Comparison of ENCODE assay signal across 8 cellular contexts in genomic region chr10:52488606-52489485, GRCh38.
A peak's percentile ranks its signal among the peaks of the same experiment; 100 is the strongest.
DNase-seq lines count a peak whose midpoint lies in the region; ATAC-seq, FAIRE-seq and TF ChIP-seq lines count a peak whose summit lies in the region.

No MANE protein-coding gene starts in this region.

- POLR2A ChIA-PET in HEK293T (lab: Yijun Ruan, JAX), result interaction anchor here (1.2 kb wide), 1 partner anchor 175 kb away, joined by 4 read pairs; the partner anchor contains the start of gene DKK1
- POLR2A ChIA-PET in naive thymus-derived CD8-positive, alpha-beta T cell (lab: Charles Lee), result no interaction called here

- dilution Hi-C loops in keratinocyte (cut with MboI; ENCODE audit: extremely low pct_ligation_motif_present, low sequenced_read_pairs), result no loop called here

- CTCF ChIA-PET in HEK293T (lab: Yijun Ruan, JAX), result interaction anchor here (0.6 to 5.7 kb wide), 12 partner anchors 8 to 1000 kb away, joined by 3 to 53 read pairs (median 3); partner anchors contain the start of gene DKK1

- no peaks in the 10 kb centered on the region for H3K36me3 Mint-ChIP-seq in naive thymus-derived CD8-positive, alpha-beta T cell

- FAIRE-seq in keratinocyte (lab: Jason Lieb, UNC), result no peak

- no peaks in the 10 kb centered on the region for H3K27me3 Mint-ChIP-seq in naive thymus-derived CD8-positive, alpha-beta T cell

- no peaks in the 10 kb centered on the region for H4K20me1 ChIP-seq in keratinocyte (ENCODE audit: control insufficient read depth, extremely low read depth, insufficient read depth, low read length)

- H3K9me1 ChIP-seq in keratinocyte (ENCODE audit: control insufficient read depth, extremely low read depth, insufficient read depth, low read length), result no peaks in the 10 kb centered on the region

- no peak overlapping the region for H3K4me3 ChIP-seq in adipocyte (ENCODE audit: low read length)
- no peak overlapping the region for H3K4me3 ChIP-seq in keratinocyte (ENCODE audit: control insufficient read depth in 2 of 3, extremely low read depth in 1 of 3, insufficient read depth in 2 of 3, low read depth in 1 of 3, low read length in 3 of 3)

- H2AFZ ChIP-seq in keratinocyte (ENCODE audit: control insufficient read depth, low read length), result peak overlapping the region; percentile 53

- no peaks in the 10 kb centered on the region for H3K27me3 ChIP-seq in adipocyte (replicated peaks; ENCODE audit: control insufficient read depth, insufficient read depth, low read length)
- H3K27me3 ChIP-seq in keratinocyte (ENCODE audit: control insufficient read depth, extremely low read depth, insufficient read depth, low read length), result no peaks in the 10 kb centered on the region

- H3K4me1 ChIP-seq in adipocyte (ENCODE audit: control insufficient read depth, insufficient read depth, low read length) (peaks cover 65% of the 10 kb centered on the region), keratinocyte (ENCODE audit: control insufficient read depth, extremely low read depth, insufficient read depth, low read length) (peaks cover 34% of the 10 kb centered on the region)

- H3K4me1 Mint-ChIP-seq in naive thymus-derived CD8-positive, alpha-beta T cell, result no peaks in the 10 kb centered on the region

- H3K79me2 ChIP-seq in keratinocyte (ENCODE audit: control insufficient read depth, insufficient read depth, low read length), result no peaks in the 10 kb centered on the region

- ATAC-seq in GM21381 (IDR thresholded peaks at IDR 0.05; ENCODE audit: unreplicated experiment), result no peak
- no peak for ATAC-seq in naive thymus-derived CD8-positive, alpha-beta T cell

- H3K9me3 Mint-ChIP-seq in naive thymus-derived CD8-positive, alpha-beta T cell, result peaks cover 0 to 1% (median 0%) of the 10 kb centered on the region in 9 donors

- no peak overlapping the region for H3K4me3 Mint-ChIP-seq in naive thymus-derived CD8-positive, alpha-beta T cell

- H3K9me3 ChIP-seq in adipocyte (ENCODE audit: control insufficient read depth, low read length) (no peaks in the 10 kb centered on the region), keratinocyte (ENCODE audit: control insufficient read depth, low read depth, low read length) (no peaks in the 10 kb centered on the region)

- H3K4me2 ChIP-seq in keratinocyte (ENCODE audit: control insufficient read depth, extremely low read depth, insufficient read depth, low read depth, low read length), result peak overlapping the region; percentile 40

- peak overlapping the region; percentile 93 for H3K27ac ChIP-seq in keratinocyte (ENCODE audit: control insufficient read depth, insufficient read depth, low read length)

- no peaks in the 10 kb centered on the region for H3K36me3 ChIP-seq in adipocyte (ENCODE audit: control insufficient read depth, insufficient read depth, low read length, severe bottlenecking)
- no peaks in the 10 kb centered on the region for H3K36me3 ChIP-seq in keratinocyte (ENCODE audit: control insufficient read depth in 2 of 2, extremely low read depth in 1 of 2, insufficient read depth in 2 of 2, low read length in 2 of 2)

- peak; percentile 23 for DNase-seq in Ammon's horn (ENCODE audit: low spot score)
- DNase-seq in HEK293T (ENCODE audit: extremely low spot score), result peak; percentile 42
- peak; percentile 88 for DNase-seq in adipocyte (ENCODE audit: low read depth)
- DNase-seq in keratinocyte (ENCODE audit: low read depth, low spot score), result no peak
- no peak for DNase-seq in KG1 (lab: John Stamatoyannopoulos, UW)
- no peak for DNase-seq in 8988T
- no peak for DNase-seq in naive thymus-derived CD8-positive, alpha-beta T cell

- no peak overlapping the region for H3K27ac Mint-ChIP-seq in naive thymus-derived CD8-positive, alpha-beta T cell

- H3K9ac ChIP-seq in adipocyte (ENCODE audit: low read length) (peak overlapping the region; percentile 87), keratinocyte (ENCODE audit: control insufficient read depth, extremely low read depth, insufficient read depth, low read length) (peak overlapping the region; percentile 30)

- peak in 2 of 3 experiments; percentile 14 to 31 for TF ChIP-seq CTCF in keratinocyte (optimal IDR thresholded peaks at IDR 0.05 in 1 of 3, IDR thresholded peaks at IDR 0.05 in 1 of 3, conservative IDR thresholded peaks at IDR 0.05 in 1 of 3; ENCODE audit: extremely low read depth in 1 of 3, insufficient read depth in 2 of 3, low read length in 3 of 3)

TF ChIP-seq in HEK293T, 16 proteins besides CTCF, POLR2A, EP300 and RAD21:
- no peak for TF ChIP-seq FOXA1 (IDR thresholded peaks at IDR 0.05)
- no peak for TF ChIP-seq L3MBTL2 (conservative IDR thresholded peaks at IDR 0.05)
- TF ChIP-seq TARDBP (IDR thresholded peaks at IDR 0.05), result no peak
- TF ChIP-seq ARNT (IDR thresholded peaks at IDR 0.05), result no peak
- no peak for TF ChIP-seq ELF4 (IDR thresholded peaks at IDR 0.05)
- no peak for TF ChIP-seq SUZ12 (IDR thresholded peaks at IDR 0.05)
- TF ChIP-seq HDGF (IDR thresholded peaks at IDR 0.05; ENCODE audit: borderline replicate concordance), result no peak
- TF ChIP-seq LEF1 (IDR thresholded peaks at IDR 0.05; ENCODE audit: borderline replicate concordance), result no peak
- no peak for TF ChIP-seq SP1 (IDR thresholded peaks at IDR 0.05)
- TF ChIP-seq PKNOX1 (IDR thresholded peaks at IDR 0.05), result no peak
- no peak for TF ChIP-seq FOXM1 (IDR thresholded peaks at IDR 0.05; ENCODE audit: borderline replicate concordance)
- TF ChIP-seq BHLHE40 (IDR thresholded peaks at IDR 0.05; ENCODE audit: borderline replicate concordance), result no peak

Comparison
In these comparisons a context has a peak if more than half of its experiments do, and no peak if none do; other contexts are left out.
1. DNase-seq: peak in Ammon's horn (single experiment), HEK293T (single experiment) and adipocyte (single experiment); none in keratinocyte (single experiment), KG1 (single experiment), 8988T (single experiment) and naive thymus-derived CD8-positive, alpha-beta T cell (0 of 10).